ENCODE assay signal across 1 cellular context in the genomic region with DNA sequence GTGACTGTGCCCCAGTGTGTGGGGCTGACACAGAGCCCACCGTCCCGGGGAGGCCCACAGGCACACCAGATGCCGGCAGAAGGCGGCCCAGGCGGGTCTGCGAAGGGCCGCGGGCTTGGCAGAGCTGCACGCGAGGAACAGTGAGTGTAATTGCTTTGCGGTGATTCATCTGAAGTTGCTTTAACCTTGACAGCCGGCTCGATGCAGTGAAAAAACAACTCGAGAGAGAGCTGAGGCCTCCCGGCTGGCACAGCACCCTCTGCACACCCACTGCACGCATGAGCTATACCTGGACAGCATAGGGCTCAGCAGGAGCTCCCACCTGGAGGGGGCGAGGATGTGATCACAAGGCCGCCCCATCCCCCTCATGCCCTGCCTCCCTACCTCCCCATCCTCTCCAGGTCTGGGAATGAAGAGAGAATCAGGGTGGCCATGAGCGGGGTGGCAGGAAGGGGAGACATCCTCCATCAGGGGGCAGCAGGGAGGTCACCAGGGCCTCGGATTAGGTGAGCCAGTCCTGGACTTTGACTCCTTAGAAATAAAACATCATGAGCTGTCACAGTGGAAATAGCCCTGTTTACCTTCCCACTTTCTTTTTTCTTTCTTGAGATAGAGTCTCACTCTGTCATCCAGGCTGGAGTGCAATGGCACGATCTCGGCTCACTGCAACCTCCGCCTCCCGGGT.
TF ChIP-seq lines count a peak whose summit lies in the region.

No MANE protein-coding gene starts in this region.

TF ChIP-seq in GM23338, 12 proteins besides CTCF, POLR2A, EP300 and RAD21 (continued from another document):
- TF ChIP-seq ZNF331 (CRISPR knock-in tag; IDR thresholded peaks at IDR 0.05; ENCODE audit: low read depth) (no peak), CREB1 (CRISPR knock-in tag; IDR thresholded peaks at IDR 0.05; ENCODE audit: low read depth) (no peak), NANOG (IDR thresholded peaks at IDR 0.05; ENCODE audit: borderline replicate concordance) (no peak)
- TF ChIP-seq, protein P1, sequence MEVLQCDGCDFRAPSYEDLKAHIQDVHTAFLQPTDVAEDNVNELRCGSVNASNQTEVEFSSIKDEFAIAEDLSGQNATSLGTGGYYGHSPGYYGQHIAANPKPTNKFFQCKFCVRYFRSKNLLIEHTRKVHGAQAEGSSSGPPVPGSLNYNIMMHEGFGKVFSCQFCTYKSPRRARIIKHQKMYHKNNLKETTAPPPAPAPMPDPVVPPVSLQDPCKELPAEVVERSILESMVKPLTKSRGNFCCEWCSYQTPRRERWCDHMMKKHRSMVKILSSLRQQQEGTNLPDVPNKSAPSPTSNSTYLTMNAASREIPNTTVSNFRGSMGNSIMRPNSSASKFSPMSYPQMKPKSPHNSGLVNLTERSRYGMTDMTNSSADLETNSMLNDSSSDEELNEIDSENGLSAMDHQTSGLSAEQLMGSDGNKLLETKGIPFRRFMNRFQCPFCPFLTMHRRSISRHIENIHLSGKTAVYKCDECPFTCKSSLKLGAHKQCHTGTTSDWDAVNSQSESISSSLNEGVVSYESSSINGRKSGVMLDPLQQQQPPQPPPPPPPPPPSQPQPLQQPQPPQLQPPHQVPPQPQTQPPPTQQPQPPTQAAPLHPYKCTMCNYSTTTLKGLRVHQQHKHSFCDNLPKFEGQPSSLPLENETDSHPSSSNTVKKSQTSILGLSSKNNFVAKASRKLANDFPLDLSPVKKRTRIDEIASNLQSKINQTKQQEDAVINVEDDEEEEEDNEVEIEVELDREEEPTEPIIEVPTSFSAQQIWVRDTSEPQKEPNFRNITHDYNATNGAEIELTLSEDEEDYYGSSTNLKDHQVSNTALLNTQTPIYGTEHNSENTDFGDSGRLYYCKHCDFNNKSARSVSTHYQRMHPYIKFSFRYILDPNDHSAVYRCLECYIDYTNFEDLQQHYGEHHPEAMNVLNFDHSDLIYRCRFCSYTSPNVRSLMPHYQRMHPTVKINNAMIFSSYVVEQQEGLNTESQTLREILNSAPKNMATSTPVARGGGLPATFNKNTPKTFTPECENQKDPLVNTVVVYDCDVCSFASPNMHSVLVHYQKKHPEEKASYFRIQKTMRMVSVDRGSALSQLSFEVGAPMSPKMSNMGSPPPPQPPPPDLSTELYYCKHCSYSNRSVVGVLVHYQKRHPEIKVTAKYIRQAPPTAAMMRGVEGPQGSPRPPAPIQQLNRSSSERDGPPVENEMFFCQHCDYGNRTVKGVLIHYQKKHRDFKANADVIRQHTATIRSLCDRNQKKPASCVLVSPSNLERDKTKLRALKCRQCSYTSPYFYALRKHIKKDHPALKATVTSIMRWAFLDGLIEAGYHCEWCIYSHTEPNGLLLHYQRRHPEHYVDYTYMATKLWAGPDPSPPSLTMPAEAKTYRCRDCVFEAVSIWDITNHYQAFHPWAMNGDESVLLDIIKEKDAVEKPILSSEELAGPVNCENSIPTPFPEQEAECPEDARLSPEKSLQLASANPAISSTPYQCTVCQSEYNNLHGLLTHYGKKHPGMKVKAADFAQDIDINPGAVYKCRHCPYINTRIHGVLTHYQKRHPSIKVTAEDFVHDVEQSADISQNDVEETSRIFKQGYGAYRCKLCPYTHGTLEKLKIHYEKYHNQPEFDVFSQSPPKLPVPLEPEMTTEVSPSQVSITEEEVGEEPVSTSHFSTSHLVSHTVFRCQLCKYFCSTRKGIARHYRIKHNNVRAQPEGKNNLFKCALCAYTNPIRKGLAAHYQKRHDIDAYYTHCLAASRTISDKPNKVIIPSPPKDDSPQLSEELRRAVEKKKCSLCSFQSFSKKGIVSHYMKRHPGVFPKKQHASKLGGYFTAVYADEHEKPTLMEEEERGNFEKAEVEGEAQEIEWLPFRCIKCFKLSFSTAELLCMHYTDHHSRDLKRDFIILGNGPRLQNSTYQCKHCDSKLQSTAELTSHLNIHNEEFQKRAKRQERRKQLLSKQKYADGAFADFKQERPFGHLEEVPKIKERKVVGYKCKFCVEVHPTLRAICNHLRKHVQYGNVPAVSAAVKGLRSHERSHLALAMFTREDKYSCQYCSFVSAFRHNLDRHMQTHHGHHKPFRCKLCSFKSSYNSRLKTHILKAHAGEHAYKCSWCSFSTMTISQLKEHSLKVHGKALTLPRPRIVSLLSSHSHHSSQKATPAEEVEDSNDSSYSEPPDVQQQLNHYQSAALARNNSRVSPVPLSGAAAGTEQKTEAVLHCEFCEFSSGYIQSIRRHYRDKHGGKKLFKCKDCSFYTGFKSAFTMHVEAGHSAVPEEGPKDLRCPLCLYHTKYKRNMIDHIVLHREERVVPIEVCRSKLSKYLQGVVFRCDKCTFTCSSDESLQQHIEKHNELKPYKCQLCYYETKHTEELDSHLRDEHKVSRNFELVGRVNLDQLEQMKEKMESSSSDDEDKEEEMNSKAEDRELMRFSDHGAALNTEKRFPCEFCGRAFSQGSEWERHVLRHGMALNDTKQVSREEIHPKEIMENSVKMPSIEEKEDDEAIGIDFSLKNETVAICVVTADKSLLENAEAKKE (CRISPR knock-in tag; IDR thresholded peaks at IDR 0.05) = no peak
- TF ChIP-seq, protein P2, sequence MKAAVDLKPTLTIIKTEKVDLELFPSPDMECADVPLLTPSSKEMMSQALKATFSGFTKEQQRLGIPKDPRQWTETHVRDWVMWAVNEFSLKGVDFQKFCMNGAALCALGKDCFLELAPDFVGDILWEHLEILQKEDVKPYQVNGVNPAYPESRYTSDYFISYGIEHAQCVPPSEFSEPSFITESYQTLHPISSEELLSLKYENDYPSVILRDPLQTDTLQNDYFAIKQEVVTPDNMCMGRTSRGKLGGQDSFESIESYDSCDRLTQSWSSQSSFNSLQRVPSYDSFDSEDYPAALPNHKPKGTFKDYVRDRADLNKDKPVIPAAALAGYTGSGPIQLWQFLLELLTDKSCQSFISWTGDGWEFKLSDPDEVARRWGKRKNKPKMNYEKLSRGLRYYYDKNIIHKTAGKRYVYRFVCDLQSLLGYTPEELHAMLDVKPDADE (IDR thresholded peaks at IDR 0.05) = no peak
